In the genomic region with DNA sequence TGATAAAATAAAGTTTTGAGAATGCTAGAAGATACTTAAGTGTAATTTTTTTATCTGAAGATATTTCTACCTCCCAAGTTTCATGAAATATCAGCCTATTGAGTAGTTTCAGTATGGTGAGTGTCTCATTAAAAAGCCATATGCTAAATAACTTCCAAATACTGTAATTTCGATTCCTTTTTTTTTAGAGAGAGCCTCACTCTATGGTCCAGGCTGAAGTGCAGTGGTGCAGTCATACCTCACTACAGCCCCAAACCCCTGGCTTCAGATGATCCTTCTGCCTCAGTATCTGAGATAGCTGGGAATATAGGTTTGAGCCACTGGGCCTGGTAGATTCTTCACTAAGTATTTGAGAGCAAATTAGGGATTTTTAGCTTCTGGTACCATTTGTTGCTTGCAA, we compare ENCODE assay signal across 14 cellular contexts. TPM values are rescaled to one million over a fixed set of nuclear protein-coding genes. Genes with fewer than 3 reads are reported as not detected.
A peak's percentile ranks its signal among the peaks of the same experiment; 100 is the strongest.
DNase-seq lines count a peak whose midpoint lies in the region; ATAC-seq and TF ChIP-seq lines count a peak whose summit lies in the region.
"Had no signal": no experiment of that assay in that cellular context is flagged by ENCODE, and none has a peak within 500 bp of the region (broad histone marks: within the 10 kb centered on the region; RNA-seq: fewer than 3 reads in every experiment).

No MANE protein-coding gene starts in this region.

- no peaks in the 10 kb centered on the region for H3K27me3 Mint-ChIP-seq in T-cell
- H3K27me3 Mint-ChIP-seq in osteocyte (ENCODE audit: unreplicated experiment): no peaks in the 10 kb centered on the region

- H3K27me3 ChIP-seq in mesenchymal stem cell (ENCODE audit: control insufficient read depth in 1 of 2, insufficient read depth in 1 of 2, low read length in 2 of 2): no peaks in the 10 kb centered on the region
- H3K27me3 ChIP-seq: ascending aorta, dorsolateral prefrontal cortex had no signal

- no peak overlapping the region for H2BK120ac ChIP-seq in mesenchymal stem cell (ENCODE audit: low read depth, low read length)

- peaks cover 76 to 82% (median 77%) of the 10 kb centered on the region in 3 donors for H3K4me1 Mint-ChIP-seq in T-cell
- H3K4me1 Mint-ChIP-seq in osteocyte (ENCODE audit: unreplicated experiment): no peaks in the 10 kb centered on the region

- TF ChIP-seq CTCF in GM12865 (IDR thresholded peaks at IDR 0.05; ENCODE audit: insufficient read depth, low read depth, low read length, missing control alignments) (no peak), osteocyte (IDR thresholded peaks at IDR 0.05) (no peak), GM13976 (IDR thresholded peaks at IDR 0.05; ENCODE audit: borderline replicate concordance, control extremely low read depth, extremely low read depth, insufficient read depth, missing control alignments) (no peak)

- no peak overlapping the region for H2BK5ac ChIP-seq in mesenchymal stem cell (ENCODE audit: low read depth, low read length, poor library complexity, severe bottlenecking)

- POLR2A ChIA-PET in T-cell (lab: Charles Lee): interaction anchor here in 1 of 2 donors (1.2 kb wide), 1 partner anchor 24 kb away, joined by 6 read pairs; no protein-coding TSS in a partner anchor

- peak overlapping the region; percentile 12 for H4K8ac ChIP-seq in mesenchymal stem cell (ENCODE audit: low read length)

- no peak overlapping the region for H3K18ac ChIP-seq in mesenchymal stem cell (ENCODE audit: low read depth in 1 of 2, low read length in 2 of 2)

- no peak overlapping the region for H3K4me2 ChIP-seq in mesenchymal stem cell (ENCODE audit: low read length, poor library complexity, severe bottlenecking)

- peaks cover 13% of the 10 kb centered on the region for H3K36me3 Mint-ChIP-seq in T-cell
- H3K36me3 Mint-ChIP-seq in osteocyte (ENCODE audit: unreplicated experiment): peaks cover 4% of the 10 kb centered on the region

- DNase-seq in GM12865 (ENCODE audit: low read depth) (no peak), T-cell (no peak), mesenchymal stem cell (no peak), osteocyte (ENCODE audit: extremely low spot score, unreplicated experiment) (no peak), GM13976 (ENCODE audit: low spot score) (no peak), T-helper 9 cell (no peak)
- DNase-seq: dorsolateral prefrontal cortex, KBM-7, NCI-H1694 treated with DMSO at 0.1 percent for 48 hours, NCI-H526 had no signal

- H3K9ac ChIP-seq in mesenchymal stem cell (ENCODE audit: low read length): no peak overlapping the region

- no peak overlapping the region for H4K91ac ChIP-seq in mesenchymal stem cell (ENCODE audit: low read length)

- H3K9me3 Mint-ChIP-seq in T-cell: no peaks in the 10 kb centered on the region
- H3K9me3 Mint-ChIP-seq in osteocyte (ENCODE audit: unreplicated experiment): no peaks in the 10 kb centered on the region

- H2AFZ ChIP-seq in mesenchymal stem cell (ENCODE audit: low read depth, low read length): no peak overlapping the region

- peaks cover 26% of the 10 kb centered on the region for H3K79me1 ChIP-seq in mesenchymal stem cell (replicated peaks; ENCODE audit: low read length, poor library complexity, severe bottlenecking)

- no peak overlapping the region for H2BK15ac ChIP-seq in mesenchymal stem cell (ENCODE audit: low read depth, poor library complexity, severe bottlenecking)

- peak overlapping the region; percentile 47 for H3K4me3 ChIP-seq in GM12865 (ENCODE audit: low read depth, low read length)
- H3K4me3 ChIP-seq in mesenchymal stem cell (ENCODE audit: insufficient read depth in 1 of 2, low read depth in 1 of 2, low read length in 2 of 2): no peak overlapping the region
- H3K4me3 ChIP-seq: ascending aorta, dorsolateral prefrontal cortex, thoracic aorta had no signal

- CTCF ChIA-PET in T-cell (lab: Charles Lee): interaction anchor here in 1 of 2 donors (0.5 to 1.3 kb wide), 2 partner anchors 22 to 120 kb away, joined by 3 to 7 read pairs; no protein-coding TSS in a partner anchor

- no peak overlapping the region for H2AK5ac ChIP-seq in mesenchymal stem cell (ENCODE audit: low read length, severe bottlenecking)

- ATAC-seq in GM19463 (IDR thresholded peaks at IDR 0.05; ENCODE audit: unreplicated experiment) (peak; percentile 25), T-cell (replicated peaks in 1 of 4) (no peak), GM19351 (IDR thresholded peaks at IDR 0.05; ENCODE audit: unreplicated experiment) (no peak)

- H3K14ac ChIP-seq in mesenchymal stem cell (ENCODE audit: low read length in 2 of 2): no peak overlapping the region

- in situ Hi-C loops in GM13976 (cut with MboI; ENCODE audit: low sequenced_read_pairs, unreplicated experiment): no loop called here

- H3K9me3 ChIP-seq in mesenchymal stem cell (ENCODE audit: control insufficient read depth, low read length): no peaks in the 10 kb centered on the region
- H3K9me3 ChIP-seq: ascending aorta, thoracic aorta had no signal

- H3K27ac Mint-ChIP-seq in T-cell: peak overlapping the region; percentile 91 to 96
- no peak overlapping the region for H3K27ac Mint-ChIP-seq in osteocyte (ENCODE audit: unreplicated experiment)

- 100% methylated on average over 1 of the region's 1 CpG for WGBS in mesenchymal stem cell

- no peaks in the 10 kb centered on the region for H3K4me1 ChIP-seq in mesenchymal stem cell (ENCODE audit: control insufficient read depth, insufficient read depth, low read depth, low read length)
- H3K4me1 ChIP-seq: ascending aorta had no signal

- no peak overlapping the region for H3K23ac ChIP-seq in mesenchymal stem cell (ENCODE audit: low read length in 2 of 2)

- no peak overlapping the region for H3K4ac ChIP-seq in mesenchymal stem cell (ENCODE audit: low read depth in 1 of 2, low read length in 2 of 2)

- peak overlapping the region; percentile 77 to 83 (median 77) for H3K4me3 Mint-ChIP-seq in T-cell
- no peak overlapping the region for H3K4me3 Mint-ChIP-seq in osteocyte (ENCODE audit: unreplicated experiment)

- no peak overlapping the region for H2BK12ac ChIP-seq in mesenchymal stem cell (ENCODE audit: low read length in 2 of 2)

- H3K27ac ChIP-seq in mesenchymal stem cell (ENCODE audit: low read length, poor library complexity, severe bottlenecking): no peak overlapping the region
- H3K27ac ChIP-seq: ascending aorta, thoracic aorta had no signal

- no peaks in the 10 kb centered on the region for H3K36me3 ChIP-seq in mesenchymal stem cell (ENCODE audit: control insufficient read depth in 1 of 2, insufficient read depth in 2 of 2, low read depth in 1 of 2, low read length in 2 of 2)
- H3K36me3 ChIP-seq: ascending aorta, thoracic aorta had no signal

RNA-seq across cellular contexts. Expression of a gene that starts 24.5 kb away (rescaled TPM):
- total RNA-seq in T-cell (100 to 1,000 TPM; 229 to 259 (median 238) TPM), osteocyte (21.6 and 22.9 TPM in 2 replicates)
- polyA plus RNA-seq in mesenchymal stem cell (2013, experiment 1 of 2): 15.7 TPM
- 16.0 TPM for polyA plus RNA-seq in mesenchymal stem cell (2013, experiment 2 of 2)
